8 cellular contexts compared by ENCODE assay signal in genomic region chrX:47649781-47650163, GRCh38. TPM values are rescaled to one million over a fixed set of nuclear protein-coding genes. Genes with fewer than 3 reads are reported as not detected.
DNase-seq lines count a peak whose midpoint lies in the region; ATAC-seq, FAIRE-seq and TF ChIP-seq lines count a peak whose summit lies in the region.

No MANE protein-coding gene starts in this region.

- no peak for TF ChIP-seq EP300 in A549 (IDR thresholded peaks at IDR 0.05)

- peak overlapping the region; percentile 96 for H3K27ac Mint-ChIP-seq in HFFc6

- H3K27me3 ChIP-seq in brain microvascular endothelial cell (replicated peaks) (no peaks in the 10 kb centered on the region), mucosa of rectum (ENCODE audit: control insufficient read depth in 2 of 2, insufficient read depth in 2 of 2, low read length in 2 of 2) (no peaks in the 10 kb centered on the region)

- H3K4me2 ChIP-seq in A549: peak overlapping the region; percentile 90

- H3K9me3 ChIP-seq in A549 (no peaks in the 10 kb centered on the region), mucosa of rectum (ENCODE audit: control insufficient read depth in 2 of 2, low read length in 2 of 2) (no peaks in the 10 kb centered on the region)

- peaks cover 33% of the 10 kb centered on the region for H3K36me3 Mint-ChIP-seq in HFFc6 (ENCODE audit: low read depth)

- no peak for TF ChIP-seq RAD21 in A549 (conservative IDR thresholded peaks at IDR 0.05 in 1 of 2, IDR thresholded peaks at IDR 0.05 in 1 of 2)

- CTCF ChIA-PET in A549 (lab: Yijun Ruan, JAX): no interaction called here

- H3K4me1 ChIP-seq in A549 (peaks cover 18% of the 10 kb centered on the region), mucosa of rectum (ENCODE audit: control insufficient read depth in 2 of 2, insufficient read depth in 2 of 2, low read length in 2 of 2) (peaks cover 3 to 11% of the 10 kb centered on the region in 2 donors)

- H3K4me3 ChIP-seq in A549: peak overlapping the region; percentile 96
- peak overlapping the region; percentile 71 for H3K4me3 ChIP-seq in brain microvascular endothelial cell (ENCODE audit: low read depth, low read length)
- H3K4me3 ChIP-seq in mucosa of rectum (ENCODE audit: low read length in 2 of 2): peak overlapping the region; percentile 79 to 81

- WGBS in A549 (ENCODE audit: missing lambda C conversion rate): 22% methylated on average over 10 of the region's 11 CpGs

- H3K36me3 ChIP-seq in brain microvascular endothelial cell (replicated peaks) (peaks cover 3% of the 10 kb centered on the region), mucosa of rectum (ENCODE audit: control insufficient read depth in 2 of 2, insufficient read depth in 2 of 2, low read length in 2 of 2) (peaks cover 0 to 13% of the 10 kb centered on the region in 2 donors)

- no peaks in the 10 kb centered on the region for H3K9me3 Mint-ChIP-seq in HFFc6

- H3K27me3 Mint-ChIP-seq in HFFc6 (ENCODE audit: insufficient read depth): peaks cover 5% of the 10 kb centered on the region; the same call in 1 of the 2 replicates

- POLR2A ChIA-PET in A549 (lab: Yijun Ruan, JAX): interaction anchor here (0.9 kb wide), 1 partner anchor 187 kb away, joined by 5 read pairs; the partner anchor contains the start of gene ZNF81

- H3K4me1 Mint-ChIP-seq in HFFc6 (ENCODE audit: low read depth): peaks cover 61% of the 10 kb centered on the region

- TF ChIP-seq POLR2A in A549 (IDR thresholded peaks at IDR 0.05; ENCODE audit: low read length): no peak

- FAIRE-seq in A549 (lab: Jason Lieb, UNC) (no peak), GM19239 (lab: Jason Lieb, UNC) (no peak)

- no peak for TF ChIP-seq CTCF in A549 (IDR thresholded peaks at IDR 0.05)
- TF ChIP-seq CTCF in HFFc6 (IDR thresholded peaks at IDR 0.05): no peak
- no peak for TF ChIP-seq CTCF in brain microvascular endothelial cell (IDR thresholded peaks at IDR 0.05; ENCODE audit: low read depth, low read length, missing control alignments)

- H3K9ac ChIP-seq in mucosa of rectum (ENCODE audit: low read depth in 1 of 2, low read length in 2 of 2): peak overlapping the region in 1 of 2 donors; percentile 76

- H3K4me3 Mint-ChIP-seq in HFFc6: peak overlapping the region; percentile 87

- ATAC-seq in A549 (0 out of 6 replicates have a peak, but pooled peaks of 1 of the 2 experiments have one; percentile 0), HG02840 (IDR thresholded peaks at IDR 0.05; ENCODE audit: low FRiP score, unreplicated experiment) (no peak)

- no peak for DNase-seq in A549 (ENCODE audit: low read depth in 1 of 2, low spot score in 1 of 2)
- DNase-seq in HFFc6: no peak
- no peak for DNase-seq in brain microvascular endothelial cell
- no peak for DNase-seq in NCI-H2196 treated with DMSO at 0.1 percent for 48 hours (lab: John Stamatoyannopoulos, UW; ENCODE audit: unreplicated experiment)
- no peak for DNase-seq in GM19239 (ENCODE audit: insufficient read length, low spot score)
- no peak for DNase-seq in Kasumi-1 (lab: John Stamatoyannopoulos, UW)

- in situ Hi-C loops in brain microvascular endothelial cell (cut with HindIII; ENCODE audit: low pct_ligation_motif_present, low sequenced_read_pairs): no loop called here

- H3K27ac ChIP-seq in A549 (peak overlapping the region; percentile 95 to 96), brain microvascular endothelial cell (peak overlapping the region; percentile 84), mucosa of rectum (ENCODE audit: low read depth in 2 of 2, low read length in 2 of 2) (no peak overlapping the region)

TF ChIP-seq in A549, 52 proteins besides CTCF, POLR2A, EP300 and RAD21 (continues in another document):
- TF ChIP-seq FOXS1 (CRISPR knock-in tag; IDR thresholded peaks at IDR 0.05) (no peak), HMGXB4 (CRISPR knock-in tag; IDR thresholded peaks at IDR 0.05; ENCODE audit: borderline replicate concordance) (no peak), CBX2 (IDR thresholded peaks at IDR 0.05; ENCODE audit: borderline replicate concordance, low read depth) (no peak), JUNB (IDR thresholded peaks at IDR 0.05) (no peak), HES2 (IDR thresholded peaks at IDR 0.05) (no peak), POLR2AphosphoS2 (conservative IDR thresholded peaks at IDR 0.05; ENCODE audit: low read length) (no peak), PHF8 (IDR thresholded peaks at IDR 0.05; ENCODE audit: borderline replicate concordance, low read depth) (no peak), BHLHE40 (IDR thresholded peaks at IDR 0.05; ENCODE audit: low read depth, low read length) (no peak), RNF2 (IDR thresholded peaks at IDR 0.05; ENCODE audit: borderline replicate concordance, low read depth) (no peak), SMC3 (IDR thresholded peaks at IDR 0.05) (no peak), BCL3 (IDR thresholded peaks at IDR 0.05) (no peak), HEYL (CRISPR knock-in tag; IDR thresholded peaks at IDR 0.05) (no peak), EHMT2 (IDR thresholded peaks at IDR 0.05; ENCODE audit: low read depth) (no peak), ESRRA (IDR thresholded peaks at IDR 0.05; ENCODE audit: borderline replicate concordance, low read length) (no peak), RFX5 (IDR thresholded peaks at IDR 0.05) (no peak), FOSB (CRISPR knock-in tag; IDR thresholded peaks at IDR 0.05) (no peak)

RNA-seq across cellular contexts. Expression of gene ELK1, which starts 0.6 kb away (rescaled TPM):
- polyA plus RNA-seq in A549 (2011; rRNA removed): 14.6 and 15.3 TPM in 2 replicates
- polyA plus RNA-seq in A549 (2012; cell fraction: cytosol; rRNA removed): 15.7 and 24.1 TPM in 2 replicates
- 15.3 TPM in 2 replicates for polyA plus RNA-seq in A549 (2012; cell fraction: nucleus; rRNA removed)
- polyA plus RNA-seq in A549 (2017; fragmentation: RNase III; extraction: RNeasy Plus Mini Kit Qiagen cat#74134 plus additional on column Dnase treatment): 20.6 to 23.5 TPM (median 21.9 TPM) in 3 replicates
- 14.1 and 20.1 TPM in 2 replicates for polyA minus RNA-seq in A549 (2011; rRNA and poly(A)+ RNA removed)
- total RNA-seq in HFFc6 (2021; fragmentation: NEBNext Ultra II Directional; extraction: Animal tissue kit (Norgen Biotek cat#: 25700)): 10 to 100 TPM; 42.8 to 49.1 (median 45.7) TPM

RNA-seq across cellular contexts. Expression of gene UXT, which starts 9.2 kb away (rescaled TPM):
- 172 and 186 TPM in 2 replicates for polyA plus RNA-seq in A549 (2011; rRNA removed)
- 165 and 177 TPM in 2 replicates for polyA plus RNA-seq in A549 (2012; cell fraction: cytosol; rRNA removed)
- 68.3 and 81.4 TPM in 2 replicates for polyA plus RNA-seq in A549 (2012; cell fraction: nucleus; rRNA removed)
- 166 to 181 TPM (median 175 TPM) in 3 replicates for polyA plus RNA-seq in A549 (2017; fragmentation: RNase III; extraction: RNeasy Plus Mini Kit Qiagen cat#74134 plus additional on column Dnase treatment)
- 56.8 and 57.8 TPM in 2 replicates for polyA minus RNA-seq in A549 (2011; rRNA and poly(A)+ RNA removed)
- total RNA-seq in HFFc6 (2021; fragmentation: NEBNext Ultra II Directional; extraction: Animal tissue kit (Norgen Biotek cat#: 25700)): 100 to 1,000 TPM in 4 of 6 experiments, 10 to 100 TPM in 2; 94.9 to 104 (median 101) TPM

RNA-seq across cellular contexts. Expression of gene CFP, which starts 20.0 kb away (rescaled TPM):
- polyA plus RNA-seq in A549 (2011; rRNA removed) (0.14 and 0.15 TPM in 2 replicates), A549 (2017; fragmentation: RNase III; extraction: RNeasy Plus Mini Kit Qiagen cat#74134 plus additional on column Dnase treatment) (0.49 to 0.91 TPM (median 0.54 TPM) in 3 replicates)
- polyA plus RNA-seq in A549 (2012; cell fraction: cytosol; rRNA removed): 0.30 and 0.34 TPM in 2 replicates
- 1.3 and 1.5 TPM in 2 replicates for polyA plus RNA-seq in A549 (2012; cell fraction: nucleus; rRNA removed)
- 0.21 and 0.34 TPM in 2 replicates for polyA minus RNA-seq in A549 (2011; rRNA and poly(A)+ RNA removed)
- total RNA-seq in HFFc6 (2021; fragmentation: NEBNext Ultra II Directional; extraction: Animal tissue kit (Norgen Biotek cat#: 25700)): under 1 TPM; 0.05 to 0.28 (median 0.13) TPM

RNA-seq across cellular contexts. Expression of gene SYN1, which starts 30.1 kb away (rescaled TPM):
- polyA plus RNA-seq in A549 (2011; rRNA removed) (not detected in 2 replicates), A549 (2017; fragmentation: RNase III; extraction: RNeasy Plus Mini Kit Qiagen cat#74134 plus additional on column Dnase treatment) (0.05 to 0.21 TPM (median 0.14 TPM) in 3 replicates)
- polyA plus RNA-seq in A549 (2012; cell fraction: cytosol; rRNA removed): 0.01 TPM in 2 replicates
- polyA plus RNA-seq in A549 (2012; cell fraction: nucleus; rRNA removed): 0.01 TPM in 1 of 2 replicates, not detected in the other
- not detected in 2 replicates for polyA minus RNA-seq in A549 (2011; rRNA and poly(A)+ RNA removed)
- under 1 TPM in 5 of 6 experiments, not detected in 1; 0.13 to 0.31 (median 0.19) TPM for total RNA-seq in HFFc6 (2021; fragmentation: NEBNext Ultra II Directional; extraction: Animal tissue kit (Norgen Biotek cat#: 25700))

Comparison
In these comparisons a context has a peak if more than half of its experiments do, and no peak if none do; other contexts are left out.
1. H3K27ac ChIP-seq: peak in A549 (2 of 2) and brain microvascular endothelial cell (single experiment); none in mucosa of rectum (0 of 2).
2. Peak in every context shown above with its lines, with median percentiles within 50 percentile points of each other: H3K4me3 ChIP-seq.